In the genomic region with DNA sequence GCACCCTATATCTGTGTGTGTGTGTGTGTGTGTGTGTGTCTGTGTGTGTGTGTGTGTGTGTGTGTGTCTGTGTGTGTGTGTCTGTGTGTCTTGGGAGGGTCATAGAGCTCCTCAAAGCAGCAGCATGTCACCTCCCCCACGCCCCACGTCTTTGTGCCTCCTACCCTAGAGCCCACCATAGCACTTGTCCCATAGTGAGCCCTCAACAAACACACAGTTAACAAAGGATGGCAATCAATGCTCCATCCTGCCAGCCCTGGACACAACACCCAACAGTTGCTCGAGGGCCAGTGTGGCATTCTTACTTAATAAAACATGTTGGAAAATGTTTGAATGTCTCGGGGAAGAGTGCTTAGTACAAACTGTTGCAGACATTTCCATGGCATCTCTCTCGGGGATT, we compare ENCODE assay signal across 39 cellular contexts. TPM values are rescaled to one million over a fixed set of nuclear protein-coding genes. Genes with fewer than 3 reads are reported as not detected.
"Had no signal": no experiment of that assay in that cellular context is flagged by ENCODE, and none has a peak within 500 bp of the region (broad histone marks: within the 10 kb centered on the region; RNA-seq: fewer than 3 reads in every experiment).

No MANE protein-coding gene starts in this region.

- H3K36me3 ChIP-seq: MG63 had no signal

- DNase-seq: Karpas-422, Kasumi-1, KG1, MG63, MM.1S, MV-4-11, NCI-H1048, NCI-H1092, NCI-H1092 treated with DMSO at 0.1 percent for 48 hours, NCI-H1105, NCI-H1105 treated with DMSO at 0.1 percent for 48 hours, NCI-H1417, NCI-H1417 treated with DMSO at 0.1 percent for 48 hours, NCI-H1436, NCI-H1436 treated with DMSO at 0.1 percent for 48 hours, NCI-H146, NCI-H1694, NCI-H1694 treated with DMSO at 0.1 percent for 48 hours, NCI-H187, NCI-H187 treated with DMSO at 0.1 percent for 48 hours, NCI-H1930, NCI-H2029, NCI-H2029 treated with DMSO at 0.1 percent for 48 hours, NCI-H2081, NCI-H2081 treated with DMSO at 0.1 percent for 48 hours, NCI-H2107, NCI-H2171, NCI-H2171 treated with DMSO at 0.1 percent for 48 hours, NCI-H2227 treated with DMSO at 0.1 percent for 48 hours, NCI-H226, NCI-H345, NCI-H446, NCI-H446 treated with DMSO at 0.1 percent for 48 hours, NCI-H510A had no signal

- H3K9me3 ChIP-seq: MG63 had no signal

- H3K27ac ChIP-seq: KMS-11 had no signal

- H3K9ac ChIP-seq: KMS-11 had no signal

- H3K4me2 ChIP-seq: KMS-11 had no signal

- H3K4me3 ChIP-seq: MG63 had no signal

RNA-seq across cellular contexts. Expression of gene C10orf53, which starts 30.5 kb away (rescaled TPM):
- total RNA-seq: LHCN-M2, M059J, MCF 10A, NCI-H460 had no signal
